Comparison of ENCODE assay signal across 2 cellular contexts in the genomic region with DNA sequence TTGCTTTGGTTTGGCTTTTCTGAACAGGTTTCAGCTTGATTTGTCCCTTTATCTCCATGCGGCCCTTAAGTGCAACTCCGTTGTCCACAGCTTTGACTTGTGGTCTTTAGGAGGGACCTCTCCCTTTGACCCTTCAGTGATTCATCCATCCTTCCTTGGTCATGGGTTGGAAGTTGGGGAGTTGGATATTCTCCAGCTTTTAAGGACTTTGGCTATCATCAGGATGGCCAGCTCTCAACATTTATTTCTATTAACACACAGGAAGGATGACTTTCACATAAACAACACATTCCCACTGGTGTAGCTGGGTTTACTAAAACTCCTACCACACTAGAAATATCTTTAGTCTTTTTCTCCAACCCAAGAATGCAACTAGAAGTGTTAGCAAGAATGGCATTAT.
TF ChIP-seq lines count a peak whose summit lies in the region.

No MANE protein-coding gene starts in this region.

TF ChIP-seq in IMR-90, 13 proteins besides CTCF, POLR2A, EP300 and RAD21:
- TF ChIP-seq, protein P1, sequence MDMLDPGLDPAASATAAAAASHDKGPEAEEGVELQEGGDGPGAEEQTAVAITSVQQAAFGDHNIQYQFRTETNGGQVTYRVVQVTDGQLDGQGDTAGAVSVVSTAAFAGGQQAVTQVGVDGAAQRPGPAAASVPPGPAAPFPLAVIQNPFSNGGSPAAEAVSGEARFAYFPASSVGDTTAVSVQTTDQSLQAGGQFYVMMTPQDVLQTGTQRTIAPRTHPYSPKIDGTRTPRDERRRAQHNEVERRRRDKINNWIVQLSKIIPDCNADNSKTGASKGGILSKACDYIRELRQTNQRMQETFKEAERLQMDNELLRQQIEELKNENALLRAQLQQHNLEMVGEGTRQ (IDR thresholded peaks at IDR 0.05; ENCODE audit: low read depth, low read length) = no peak
TF ChIP-seq in IMR-90: peak in this region for 0.

TF ChIP-seq in H1, 55 proteins besides CTCF, POLR2A, EP300 and RAD21:
- no peak for TF ChIP-seq CEBPB (IDR thresholded peaks at IDR 0.05; ENCODE audit: low read depth, low read length)
- no peak for TF ChIP-seq KDM5A (IDR thresholded peaks at IDR 0.05; ENCODE audit: low read length)
- TF ChIP-seq TEAD4 (IDR thresholded peaks at IDR 0.05; ENCODE audit: low read depth, low read length) = no peak
- no peak for TF ChIP-seq HDAC6 (IDR thresholded peaks at IDR 0.05; ENCODE audit: low read depth, low read length)
- no peak for TF ChIP-seq SRF (IDR thresholded peaks at IDR 0.05; ENCODE audit: low read depth, low read length)
- no peak for TF ChIP-seq NANOG (IDR thresholded peaks at IDR 0.05; ENCODE audit: insufficient read depth, low read depth, low read length, poor library complexity, severe bottlenecking)
- no peak for TF ChIP-seq BCL11A (IDR thresholded peaks at IDR 0.05; ENCODE audit: low read depth in 2 of 2, low read length in 2 of 2)
- TF ChIP-seq JUND (IDR thresholded peaks at IDR 0.05; ENCODE audit: low read length) = no peak
- no peak for TF ChIP-seq BRCA1 (IDR thresholded peaks at IDR 0.05; ENCODE audit: low read depth, low read length)
- no peak for TF ChIP-seq SP4 (IDR thresholded peaks at IDR 0.05; ENCODE audit: low read length)
- TF ChIP-seq TBP (IDR thresholded peaks at IDR 0.05; ENCODE audit: low read depth, low read length) = no peak
- no peak for TF ChIP-seq FOSL1 (IDR thresholded peaks at IDR 0.05; ENCODE audit: insufficient read depth, low read depth, low read length)
- TF ChIP-seq, protein P2, sequence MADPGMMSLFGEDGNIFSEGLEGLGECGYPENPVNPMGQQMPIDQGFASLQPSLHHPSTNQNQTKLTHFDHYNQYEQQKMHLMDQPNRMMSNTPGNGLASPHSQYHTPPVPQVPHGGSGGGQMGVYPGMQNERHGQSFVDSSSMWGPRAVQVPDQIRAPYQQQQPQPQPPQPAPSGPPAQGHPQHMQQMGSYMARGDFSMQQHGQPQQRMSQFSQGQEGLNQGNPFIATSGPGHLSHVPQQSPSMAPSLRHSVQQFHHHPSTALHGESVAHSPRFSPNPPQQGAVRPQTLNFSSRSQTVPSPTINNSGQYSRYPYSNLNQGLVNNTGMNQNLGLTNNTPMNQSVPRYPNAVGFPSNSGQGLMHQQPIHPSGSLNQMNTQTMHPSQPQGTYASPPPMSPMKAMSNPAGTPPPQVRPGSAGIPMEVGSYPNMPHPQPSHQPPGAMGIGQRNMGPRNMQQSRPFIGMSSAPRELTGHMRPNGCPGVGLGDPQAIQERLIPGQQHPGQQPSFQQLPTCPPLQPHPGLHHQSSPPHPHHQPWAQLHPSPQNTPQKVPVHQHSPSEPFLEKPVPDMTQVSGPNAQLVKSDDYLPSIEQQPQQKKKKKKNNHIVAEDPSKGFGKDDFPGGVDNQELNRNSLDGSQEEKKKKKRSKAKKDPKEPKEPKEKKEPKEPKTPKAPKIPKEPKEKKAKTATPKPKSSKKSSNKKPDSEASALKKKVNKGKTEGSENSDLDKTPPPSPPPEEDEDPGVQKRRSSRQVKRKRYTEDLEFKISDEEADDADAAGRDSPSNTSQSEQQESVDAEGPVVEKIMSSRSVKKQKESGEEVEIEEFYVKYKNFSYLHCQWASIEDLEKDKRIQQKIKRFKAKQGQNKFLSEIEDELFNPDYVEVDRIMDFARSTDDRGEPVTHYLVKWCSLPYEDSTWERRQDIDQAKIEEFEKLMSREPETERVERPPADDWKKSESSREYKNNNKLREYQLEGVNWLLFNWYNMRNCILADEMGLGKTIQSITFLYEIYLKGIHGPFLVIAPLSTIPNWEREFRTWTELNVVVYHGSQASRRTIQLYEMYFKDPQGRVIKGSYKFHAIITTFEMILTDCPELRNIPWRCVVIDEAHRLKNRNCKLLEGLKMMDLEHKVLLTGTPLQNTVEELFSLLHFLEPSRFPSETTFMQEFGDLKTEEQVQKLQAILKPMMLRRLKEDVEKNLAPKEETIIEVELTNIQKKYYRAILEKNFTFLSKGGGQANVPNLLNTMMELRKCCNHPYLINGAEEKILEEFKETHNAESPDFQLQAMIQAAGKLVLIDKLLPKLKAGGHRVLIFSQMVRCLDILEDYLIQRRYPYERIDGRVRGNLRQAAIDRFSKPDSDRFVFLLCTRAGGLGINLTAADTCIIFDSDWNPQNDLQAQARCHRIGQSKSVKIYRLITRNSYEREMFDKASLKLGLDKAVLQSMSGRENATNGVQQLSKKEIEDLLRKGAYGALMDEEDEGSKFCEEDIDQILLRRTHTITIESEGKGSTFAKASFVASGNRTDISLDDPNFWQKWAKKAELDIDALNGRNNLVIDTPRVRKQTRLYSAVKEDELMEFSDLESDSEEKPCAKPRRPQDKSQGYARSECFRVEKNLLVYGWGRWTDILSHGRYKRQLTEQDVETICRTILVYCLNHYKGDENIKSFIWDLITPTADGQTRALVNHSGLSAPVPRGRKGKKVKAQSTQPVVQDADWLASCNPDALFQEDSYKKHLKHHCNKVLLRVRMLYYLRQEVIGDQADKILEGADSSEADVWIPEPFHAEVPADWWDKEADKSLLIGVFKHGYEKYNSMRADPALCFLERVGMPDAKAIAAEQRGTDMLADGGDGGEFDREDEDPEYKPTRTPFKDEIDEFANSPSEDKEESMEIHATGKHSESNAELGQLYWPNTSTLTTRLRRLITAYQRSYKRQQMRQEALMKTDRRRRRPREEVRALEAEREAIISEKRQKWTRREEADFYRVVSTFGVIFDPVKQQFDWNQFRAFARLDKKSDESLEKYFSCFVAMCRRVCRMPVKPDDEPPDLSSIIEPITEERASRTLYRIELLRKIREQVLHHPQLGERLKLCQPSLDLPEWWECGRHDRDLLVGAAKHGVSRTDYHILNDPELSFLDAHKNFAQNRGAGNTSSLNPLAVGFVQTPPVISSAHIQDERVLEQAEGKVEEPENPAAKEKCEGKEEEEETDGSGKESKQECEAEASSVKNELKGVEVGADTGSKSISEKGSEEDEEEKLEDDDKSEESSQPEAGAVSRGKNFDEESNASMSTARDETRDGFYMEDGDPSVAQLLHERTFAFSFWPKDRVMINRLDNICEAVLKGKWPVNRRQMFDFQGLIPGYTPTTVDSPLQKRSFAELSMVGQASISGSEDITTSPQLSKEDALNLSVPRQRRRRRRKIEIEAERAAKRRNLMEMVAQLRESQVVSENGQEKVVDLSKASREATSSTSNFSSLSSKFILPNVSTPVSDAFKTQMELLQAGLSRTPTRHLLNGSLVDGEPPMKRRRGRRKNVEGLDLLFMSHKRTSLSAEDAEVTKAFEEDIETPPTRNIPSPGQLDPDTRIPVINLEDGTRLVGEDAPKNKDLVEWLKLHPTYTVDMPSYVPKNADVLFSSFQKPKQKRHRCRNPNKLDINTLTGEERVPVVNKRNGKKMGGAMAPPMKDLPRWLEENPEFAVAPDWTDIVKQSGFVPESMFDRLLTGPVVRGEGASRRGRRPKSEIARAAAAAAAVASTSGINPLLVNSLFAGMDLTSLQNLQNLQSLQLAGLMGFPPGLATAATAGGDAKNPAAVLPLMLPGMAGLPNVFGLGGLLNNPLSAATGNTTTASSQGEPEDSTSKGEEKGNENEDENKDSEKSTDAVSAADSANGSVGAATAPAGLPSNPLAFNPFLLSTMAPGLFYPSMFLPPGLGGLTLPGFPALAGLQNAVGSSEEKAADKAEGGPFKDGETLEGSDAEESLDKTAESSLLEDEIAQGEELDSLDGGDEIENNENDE (IDR thresholded peaks at IDR 0.05; ENCODE audit: insufficient replicate concordance, low read length) = no peak
- TF ChIP-seq, protein P3, sequence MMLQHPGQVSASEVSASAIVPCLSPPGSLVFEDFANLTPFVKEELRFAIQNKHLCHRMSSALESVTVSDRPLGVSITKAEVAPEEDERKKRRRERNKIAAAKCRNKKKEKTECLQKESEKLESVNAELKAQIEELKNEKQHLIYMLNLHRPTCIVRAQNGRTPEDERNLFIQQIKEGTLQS (IDR thresholded peaks at IDR 0.05; ENCODE audit: insufficient read depth, low read depth, low read length) = no peak
- no peak for TF ChIP-seq ASH2L (IDR thresholded peaks at IDR 0.05; ENCODE audit: low read length)
TF ChIP-seq in H1: peak in this region for 0.
